ENCODE assay signal across 8 cellular contexts in genomic region chr10:110209926-110210662, GRCh38. TPM values are rescaled to one million over a fixed set of nuclear protein-coding genes. Genes with fewer than 3 reads are reported as not detected.
A peak's percentile ranks its signal among the peaks of the same experiment; 100 is the strongest.
DNase-seq lines count a peak whose midpoint lies in the region; ATAC-seq and TF ChIP-seq lines count a peak whose summit lies in the region.

No MANE protein-coding gene starts in this region.

- H3K9ac ChIP-seq in HUES6 (ENCODE audit: low read length): peak overlapping the region; percentile 76
- H3K9ac ChIP-seq in endocrine pancreas (ENCODE audit: control insufficient read depth, insufficient read depth, low read length): peak overlapping the region; percentile 74
- peak overlapping the region; percentile 77 to 94 for H3K9ac ChIP-seq in stomach smooth muscle (ENCODE audit: low read length in 2 of 2)

- WGBS in mesodermal cell (ENCODE audit: insufficient coverage in 2 of 2), 2 experiments: 0% methylated on average over 42 to 43 of the region's 62 CpGs

- H3K4me1 ChIP-seq in HUES6 (ENCODE audit: control insufficient read depth, insufficient read depth, low read length) (peaks cover 23% of the 10 kb centered on the region), endocrine pancreas (ENCODE audit: control insufficient read depth, insufficient read depth, low read length) (peaks cover 5% of the 10 kb centered on the region), mesodermal cell (ENCODE audit: control insufficient read depth, insufficient read depth, low read length, poor library complexity, severe bottlenecking) (peaks cover 23% of the 10 kb centered on the region), stomach smooth muscle (ENCODE audit: control insufficient read depth, insufficient read depth, low read length) (peaks cover 40% of the 10 kb centered on the region)

- peak overlapping the region; percentile 87 for H3K4me3 ChIP-seq in HUES6 (ENCODE audit: low read depth, low read length)
- H3K4me3 ChIP-seq in endocrine pancreas (ENCODE audit: control insufficient read depth, insufficient read depth, low read length): peak overlapping the region; percentile 84
- peak overlapping the region; percentile 79 for H3K4me3 ChIP-seq in mesodermal cell (ENCODE audit: extremely low read depth, insufficient read depth, low read length, poor library complexity, severe bottlenecking)
- peak overlapping the region; percentile 91 to 93 for H3K4me3 ChIP-seq in stomach smooth muscle (ENCODE audit: low read length in 2 of 2)

- no peak for TF ChIP-seq CTCF in C4-2B (conservative IDR thresholded peaks at IDR 0.05)

- H3K9me3 ChIP-seq in HUES6 (ENCODE audit: control insufficient read depth, insufficient read depth, low read depth, low read length) (no peaks in the 10 kb centered on the region), endocrine pancreas (ENCODE audit: control insufficient read depth, low read length) (no peaks in the 10 kb centered on the region), mesodermal cell (ENCODE audit: control insufficient read depth, low read length) (no peaks in the 10 kb centered on the region), stomach smooth muscle (ENCODE audit: control insufficient read depth in 2 of 2, low read length in 2 of 2) (no peaks in the 10 kb centered on the region)

- H3K27me3 ChIP-seq in HUES6 (ENCODE audit: control insufficient read depth, insufficient read depth, low read length): peaks cover 74% of the 10 kb centered on the region
- no peaks in the 10 kb centered on the region for H3K27me3 ChIP-seq in endocrine pancreas (ENCODE audit: control insufficient read depth, insufficient read depth, low read length)
- no peaks in the 10 kb centered on the region for H3K27me3 ChIP-seq in stomach smooth muscle (ENCODE audit: control insufficient read depth in 1 of 2, insufficient read depth in 2 of 2, low read length in 2 of 2)

- ATAC-seq in GM19328 (IDR thresholded peaks at IDR 0.05; ENCODE audit: unreplicated experiment): no peak
- no peak for ATAC-seq in GM18517 (IDR thresholded peaks at IDR 0.05; ENCODE audit: unreplicated experiment)

- peak; percentile 74 for DNase-seq in activated CD4-positive, alpha-beta T cell treated with anti-CD3 and anti-CD28 coated beads, Interleukin-2, amount 50 U/mL, for 1 hour

- H3K36me3 ChIP-seq in HUES6 (ENCODE audit: control insufficient read depth, insufficient read depth, low read length): no peaks in the 10 kb centered on the region
- H3K36me3 ChIP-seq in endocrine pancreas (ENCODE audit: control insufficient read depth, insufficient read depth, low read length): no peaks in the 10 kb centered on the region
- no peaks in the 10 kb centered on the region for H3K36me3 ChIP-seq in mesodermal cell (ENCODE audit: control insufficient read depth, insufficient read depth, low read length)
- H3K36me3 ChIP-seq in stomach smooth muscle (ENCODE audit: control insufficient read depth in 2 of 2, insufficient read depth in 2 of 2, low read length in 2 of 2): no peaks in the 10 kb centered on the region

- H3K27ac ChIP-seq in C4-2B (peak overlapping the region; percentile 66), HUES6 (ENCODE audit: low read depth, low read length) (peak overlapping the region; percentile 64; the same call in 1 of the 2 replicates), mesodermal cell (ENCODE audit: low read depth, low read length, severe bottlenecking) (peak overlapping the region; percentile 91), stomach smooth muscle (ENCODE audit: low read length) (peak overlapping the region; percentile 99)

RNA-seq across cellular contexts. Expression of gene MXI1, which starts 2.7 kb away (rescaled TPM):
- 31.7 TPM for polyA plus RNA-seq in mesodermal cell (2013, experiment 1 of 2)
- 29.5 TPM for polyA plus RNA-seq in mesodermal cell (2013, experiment 2 of 2)
